In genomic region chr1:161524742-161525250, GRCh38 we compare ENCODE assay signal across 8 cellular contexts. TPM values are rescaled to one million over a fixed set of nuclear protein-coding genes. Genes with fewer than 3 reads are reported as not detected.
DNase-seq lines count a peak whose midpoint lies in the region; ATAC-seq and TF ChIP-seq lines count a peak whose summit lies in the region.
"Not testable (repeated sequence)": the region's sequence is repeated elsewhere in the genome, so short reads cannot be mapped to it uniquely, and the experiment has no call there.

No MANE protein-coding gene starts in this region.

- H3K4me1 Mint-ChIP-seq in CD4-positive, alpha-beta memory T cell: peaks cover 0 to 24% (median 3%) of the 10 kb centered on the region in 4 donors
- H3K4me1 Mint-ChIP-seq in T-helper 2 cell treated with Interferon-gamma antibody and Interleukin-4, amounts not matched to agents 5 μg/mL and 100 μg/mL, for 36 hours (ENCODE audit: low read depth): peaks cover 13% of the 10 kb centered on the region
- peaks cover 4 to 15% (median 11%) of the 10 kb centered on the region in 4 donors for H3K4me1 Mint-ChIP-seq in naive thymus-derived CD8-positive, alpha-beta T cell

- intact Hi-C loops in CD4-positive, alpha-beta memory T cell (cut with micrococcal nuclease): loop anchor here (10.0 kb wide), 1 partner anchor 130 kb away; no protein-coding TSS in a partner anchor
- intact Hi-C loops in body of pancreas (cut with DNase I); Right ventricle myocardium superior (cut with DNase I): not testable (repeated sequence)

- H3K27ac Mint-ChIP-seq in CD4-positive, alpha-beta memory T cell: peak overlapping the region in 2 of 7 donors; percentile 46 to 100
- H3K27ac Mint-ChIP-seq in T-helper 2 cell treated with Interferon-gamma antibody and Interleukin-4, amounts not matched to agents 5 μg/mL and 100 μg/mL, for 36 hours: not testable (repeated sequence)
- H3K27ac Mint-ChIP-seq in naive thymus-derived CD8-positive, alpha-beta T cell: peak overlapping the region in 3 of 10 donors; percentile 59 to 99 (median 61)

- not testable (repeated sequence) for H3K36me3 ChIP-seq in CD4-positive, alpha-beta memory T cell (ENCODE audit: insufficient read depth, low read length); body of pancreas (replicated peaks in 1 of 2; ENCODE audit: insufficient read depth in 1 of 2, low read depth in 2 of 2)

- H3K4me1 ChIP-seq in CD4-positive, alpha-beta memory T cell (ENCODE audit: insufficient read depth, low read length); body of pancreas: not testable (repeated sequence)

- not testable (repeated sequence) for H3K9me3 ChIP-seq in CD4-positive, alpha-beta memory T cell (ENCODE audit: control insufficient read depth in 1 of 2, low read length in 2 of 2); body of pancreas

- H3K27me3 Mint-ChIP-seq in CD4-positive, alpha-beta memory T cell; naive thymus-derived CD8-positive, alpha-beta T cell: not testable (repeated sequence)
- H3K27me3 Mint-ChIP-seq in T-helper 2 cell treated with Interferon-gamma antibody and Interleukin-4, amounts not matched to agents 5 μg/mL and 100 μg/mL, for 36 hours (ENCODE audit: low read depth): peaks cover 46% of the 10 kb centered on the region

- H3K4me3 Mint-ChIP-seq in CD4-positive, alpha-beta memory T cell: peak overlapping the region; percentile 73 to 96 (median 88)
- peak overlapping the region; percentile 77 for H3K4me3 Mint-ChIP-seq in T-helper 2 cell treated with Interferon-gamma antibody and Interleukin-4, amounts not matched to agents 5 μg/mL and 100 μg/mL, for 36 hours
- H3K4me3 Mint-ChIP-seq in naive thymus-derived CD8-positive, alpha-beta T cell: peak overlapping the region; percentile 77 to 90 (median 83)

- peak in 4 of 5 donors; percentile 18 to 24 (median 22) for DNase-seq in CD4-positive, alpha-beta memory T cell
- DNase-seq in T-helper 2 cell treated with Interferon-gamma antibody and Interleukin-4, amounts not matched to agents 5 μg/mL and 100 μg/mL, for 36 hours (ENCODE audit: low spot score); stimulated activated naive CD8-positive, alpha-beta T cell treated with anti-CD3 and anti-CD28 coated beads, Interleukin-15, Interleukin-2, amounts not matched to agents 100 U/mL and 50 U/mL, for 24 hours: not testable (repeated sequence)
- DNase-seq in body of pancreas (peak in 2 of 4 donors; percentile 23 to 27), Right ventricle myocardium superior (peak; percentile 49)
- peak in 3 of 10 donors; percentile 12 to 33 (median 29) for DNase-seq in naive thymus-derived CD8-positive, alpha-beta T cell

- not testable (repeated sequence) for TF ChIP-seq POLR2A in body of pancreas (IDR thresholded peaks at IDR 0.05)

- H3K9me3 Mint-ChIP-seq in CD4-positive, alpha-beta memory T cell; T-helper 2 cell treated with Interferon-gamma antibody and Interleukin-4, amounts not matched to agents 5 μg/mL and 100 μg/mL, for 36 hours; naive thymus-derived CD8-positive, alpha-beta T cell: not testable (repeated sequence)

- not testable (repeated sequence) for TF ChIP-seq CTCF in body of pancreas (IDR thresholded peaks at IDR 0.05)

- peak; percentile 8 for ATAC-seq in GM21367 (IDR thresholded peaks at IDR 0.05; ENCODE audit: unreplicated experiment)
- peak; percentile 4 for ATAC-seq in HG03280 (IDR thresholded peaks at IDR 0.05; ENCODE audit: unreplicated experiment)
- peak; percentile 45 for ATAC-seq in body of pancreas
- ATAC-seq in Right ventricle myocardium superior (ENCODE audit: poor library complexity): peak; percentile 50
- peak; percentile 19 to 32 for ATAC-seq in naive thymus-derived CD8-positive, alpha-beta T cell
- peak; percentile 8 for ATAC-seq in stimulated activated naive CD8-positive, alpha-beta T cell treated with anti-CD3 and anti-CD28 coated beads, Interleukin-15, Interleukin-2, amounts not matched to agents 100 U/mL and 50 U/mL, for 24 hours

- H3K27ac ChIP-seq in CD4-positive, alpha-beta memory T cell (ENCODE audit: low read depth, low read length): not testable (repeated sequence)
- peak overlapping the region in 1 of 4 donors; percentile 94 for H3K27ac ChIP-seq in body of pancreas

- H3K27me3 ChIP-seq in CD4-positive, alpha-beta memory T cell (ENCODE audit: insufficient read depth, low read length); body of pancreas: not testable (repeated sequence)

- WGBS in body of pancreas, 2 donors: 7% methylated on average over 18 of the region's 53 CpGs; no CpG with 5 or more reads in 1 of the 2 donors

- CTCF ChIA-PET in CD4-positive, alpha-beta memory T cell (lab: Charles Lee; ENCODE audit: partially characterized antibody): not testable (repeated sequence)

- peak overlapping the region in 1 of 2 donors; percentile 71 for H3K4me3 ChIP-seq in CD4-positive, alpha-beta memory T cell (ENCODE audit: low read length in 2 of 2)
- H3K4me3 ChIP-seq in body of pancreas: not testable (repeated sequence)

- peaks cover 0 to 14% of the 10 kb centered on the region in 2 donors for H3K36me3 Mint-ChIP-seq in CD4-positive, alpha-beta memory T cell
- H3K36me3 Mint-ChIP-seq in T-helper 2 cell treated with Interferon-gamma antibody and Interleukin-4, amounts not matched to agents 5 μg/mL and 100 μg/mL, for 36 hours (ENCODE audit: low read depth); naive thymus-derived CD8-positive, alpha-beta T cell: not testable (repeated sequence)

- POLR2A ChIA-PET in CD4-positive, alpha-beta memory T cell (lab: Charles Lee; ENCODE audit: partially characterized antibody): interaction anchor here (0.8 to 1.5 kb wide), 4 partner anchors 15 to 202 kb away, joined by 3 to 8 read pairs (median 3); no protein-coding TSS in a partner anchor
- POLR2A ChIA-PET in naive thymus-derived CD8-positive, alpha-beta T cell (lab: Charles Lee): not testable (repeated sequence)

RNA-seq across cellular contexts. Expression of gene HSPA6, which starts 0.5 kb away (rescaled TPM):
- total RNA-seq in CD4-positive, alpha-beta memory T cell: 1 to 10 TPM; 2.4 TPM
- polyA plus RNA-seq in CD4-positive, alpha-beta memory T cell: under 1 TPM in 1 of 2 donors, not detected in 1; 0.09 TPM
- total RNA-seq in body of pancreas: 1 to 10 TPM in 1 of 2 donors, under 1 TPM in 1; 0.66 to 1.6 TPM
- total RNA-seq in Right ventricle myocardium superior: 1.3 TPM
- 1 to 10 TPM; 3.1 to 3.6 TPM for total RNA-seq in naive thymus-derived CD8-positive, alpha-beta T cell
- polyA plus RNA-seq in naive thymus-derived CD8-positive, alpha-beta T cell: under 1 TPM in 1 of 3 donors, not detected in 2; 0.06 TPM

RNA-seq across cellular contexts. Expression of gene FCGR2A, which starts 19.5 kb away (rescaled TPM):
- total RNA-seq in CD4-positive, alpha-beta memory T cell: 1 to 10 TPM; 1.0 to 1.9 TPM
- polyA plus RNA-seq in CD4-positive, alpha-beta memory T cell: not detected
- 10 to 100 TPM; 30.0 to 51.6 TPM for total RNA-seq in body of pancreas
- total RNA-seq in Right ventricle myocardium superior: 13.6 TPM
- total RNA-seq in naive thymus-derived CD8-positive, alpha-beta T cell: under 1 TPM; 0.34 to 0.52 TPM
- under 1 TPM in 2 of 3 donors, not detected in 1; 0.41 to 0.84 TPM for polyA plus RNA-seq in naive thymus-derived CD8-positive, alpha-beta T cell

RNA-seq across cellular contexts. Expression of gene FCGR3A, which starts 24.8 kb away (rescaled TPM):
- 1 to 10 TPM in 1 of 2 experiments, under 1 TPM in 1; 0.81 to 2.1 TPM for total RNA-seq in CD4-positive, alpha-beta memory T cell
- polyA plus RNA-seq in CD4-positive, alpha-beta memory T cell: under 1 TPM in 1 of 2 donors, not detected in 1; 0.14 TPM
- total RNA-seq in body of pancreas (1 to 10 TPM in 1 of 2 donors, not detected in 1; 5.2 TPM), Right ventricle myocardium superior (23.0 TPM)
- total RNA-seq in naive thymus-derived CD8-positive, alpha-beta T cell: 1 to 10 TPM in 1 of 2 experiments, under 1 TPM in 1; 0.74 to 1.1 TPM
- 10 to 100 TPM in 1 of 3 donors, 1 to 10 TPM in 2; 1.7 to 33.2 (median 2.3) TPM for polyA plus RNA-seq in naive thymus-derived CD8-positive, alpha-beta T cell
